Comparison of ENCODE assay signal across 11 cellular contexts in the genomic region with DNA sequence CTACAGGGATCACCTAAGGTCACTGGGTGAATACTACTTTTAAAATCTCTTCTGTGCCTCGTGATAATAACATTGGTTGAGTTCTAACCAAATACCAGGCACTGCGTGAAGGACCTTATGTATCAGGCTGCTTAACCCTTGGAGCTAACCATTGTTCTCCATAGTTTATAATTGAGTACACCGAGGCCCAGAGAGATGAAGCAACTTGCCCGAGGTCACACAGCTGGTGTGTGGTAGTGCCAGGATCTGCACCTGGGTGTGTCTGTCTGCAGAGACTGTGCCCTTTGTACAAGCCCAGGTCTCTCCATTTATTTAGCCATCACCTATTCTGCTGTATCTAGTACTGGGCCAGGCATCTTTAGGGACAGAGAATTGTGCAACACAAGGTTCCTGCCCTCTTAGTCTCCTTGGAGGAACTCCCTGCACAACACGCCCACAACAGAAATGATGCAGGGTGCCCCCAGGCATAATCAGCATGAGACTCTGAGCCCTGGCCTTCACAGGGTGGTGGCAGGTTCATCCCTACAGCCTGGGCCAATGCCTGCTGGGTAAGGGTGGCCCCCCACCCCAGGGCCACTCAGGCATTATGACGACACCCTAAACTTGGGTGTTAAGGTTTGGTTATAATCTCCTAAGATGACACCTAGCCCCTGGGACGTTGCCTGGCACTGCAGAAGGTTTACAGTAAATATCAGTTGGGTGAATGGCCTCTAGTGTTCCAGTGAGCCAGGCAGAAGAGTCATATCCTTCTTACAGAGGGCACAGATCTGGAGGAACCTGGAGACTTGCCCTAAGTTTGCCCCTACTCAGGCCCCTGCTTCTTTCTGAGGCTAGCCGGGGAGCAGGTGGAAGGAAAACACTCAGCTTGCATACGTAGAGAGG. TPM values are rescaled to one million over a fixed set of nuclear protein-coding genes. Genes with fewer than 3 reads are reported as not detected.
DNase-seq lines count a peak whose midpoint lies in the region; ATAC-seq and TF ChIP-seq lines count a peak whose summit lies in the region.
"Had no signal": no experiment of that assay in that cellular context is flagged by ENCODE, and none has a peak within 500 bp of the region (broad histone marks: within the 10 kb centered on the region; RNA-seq: fewer than 3 reads in every experiment).

No MANE protein-coding gene starts in this region.

- H3K27ac ChIP-seq in mucosa of rectum (ENCODE audit: low read depth in 2 of 2, low read length in 2 of 2), result peak overlapping the region; percentile 92 to 96
- H3K27ac ChIP-seq: A549 had no signal

- CTCF ChIA-PET in activated CD4-positive, alpha-beta memory T cell treated with anti-CD3 and anti-CD28 coated beads, Interleukin-2, amount 10 ng/mL, durations not matched to agents 7 days and 5 days (lab: Charles Lee), result no interaction called here

- intact Hi-C loops in Right ventricle myocardium inferior (cut with DNase I), result no loop called here
- intact Hi-C loops in cardiac septum (cut with DNase I), result no loop called here

- H3K27me3 ChIP-seq in mucosa of rectum (ENCODE audit: control insufficient read depth in 2 of 2, insufficient read depth in 2 of 2, low read length in 2 of 2), result no peaks in the 10 kb centered on the region

- H3K36me3 Mint-ChIP-seq in endothelial cell (ENCODE audit: low read depth, unreplicated experiment), result peaks cover 7% of the 10 kb centered on the region
- H3K36me3 Mint-ChIP-seq in activated CD4-positive, alpha-beta memory T cell treated with anti-CD3 and anti-CD28 coated beads, Interleukin-2, amount 10 ng/mL, durations not matched to agents 7 days and 5 days (ENCODE audit: low read depth), result no peaks in the 10 kb centered on the region

- H3K4me3 Mint-ChIP-seq in endothelial cell (ENCODE audit: unreplicated experiment), result no peak overlapping the region
- H3K4me3 Mint-ChIP-seq in activated CD4-positive, alpha-beta memory T cell treated with anti-CD3 and anti-CD28 coated beads, Interleukin-2, amount 10 ng/mL, durations not matched to agents 7 days and 5 days, result no peak overlapping the region

- DNase-seq in Right ventricle myocardium inferior (ENCODE audit: missing footprints), result no peak
- DNase-seq in cardiac septum (ENCODE audit: low spot score), result no peak
- no peak for DNase-seq in endothelial cell (ENCODE audit: low spot score)
- no peak for DNase-seq in T1000 (lab: John Stamatoyannopoulos, UW)
- no peak for DNase-seq in activated CD4-positive, alpha-beta memory T cell treated with anti-CD3 and anti-CD28 coated beads, Interleukin-2, amount 10 ng/mL, durations not matched to agents 7 days and 5 days
- no peak for DNase-seq in activated CD4-positive, CD25-positive, alpha-beta regulatory T cell (lab: John Stamatoyannopoulos, UW)
- DNase-seq: activated CD8-positive, alpha-beta memory T cell treated with anti-CD3 and anti-CD28 coated beads, Interleukin-2, amount 50 U/mL, for 48 hours; SHP77 treated with DMSO at 0.1 percent for 48 hours had no signal

- TF ChIP-seq CTCF in endothelial cell (IDR thresholded peaks at IDR 0.05; ENCODE audit: unreplicated experiment), result no peak

- H3K9me3 Mint-ChIP-seq in endothelial cell (ENCODE audit: unreplicated experiment), result no peaks in the 10 kb centered on the region
- no peaks in the 10 kb centered on the region for H3K9me3 Mint-ChIP-seq in activated CD4-positive, alpha-beta memory T cell treated with anti-CD3 and anti-CD28 coated beads, Interleukin-2, amount 10 ng/mL, durations not matched to agents 7 days and 5 days

- H3K27ac Mint-ChIP-seq in endothelial cell (ENCODE audit: unreplicated experiment), result peak overlapping the region; percentile 10
- no peak overlapping the region for H3K27ac Mint-ChIP-seq in activated CD4-positive, alpha-beta memory T cell treated with anti-CD3 and anti-CD28 coated beads, Interleukin-2, amount 10 ng/mL, durations not matched to agents 7 days and 5 days

- peaks cover 59 to 71% of the 10 kb centered on the region in 2 donors for H3K4me1 ChIP-seq in mucosa of rectum (ENCODE audit: control insufficient read depth in 2 of 2, insufficient read depth in 2 of 2, low read length in 2 of 2)

- H3K36me3 ChIP-seq in mucosa of rectum (ENCODE audit: control insufficient read depth in 2 of 2, insufficient read depth in 2 of 2, low read length in 2 of 2), result no peaks in the 10 kb centered on the region

- peaks cover 76% of the 10 kb centered on the region for H3K4me1 Mint-ChIP-seq in endothelial cell (ENCODE audit: unreplicated experiment)
- H3K4me1 Mint-ChIP-seq in activated CD4-positive, alpha-beta memory T cell treated with anti-CD3 and anti-CD28 coated beads, Interleukin-2, amount 10 ng/mL, durations not matched to agents 7 days and 5 days, result no peaks in the 10 kb centered on the region

- H3K27me3 Mint-ChIP-seq in endothelial cell (ENCODE audit: unreplicated experiment), result peaks cover 20% of the 10 kb centered on the region
- H3K27me3 Mint-ChIP-seq in activated CD4-positive, alpha-beta memory T cell treated with anti-CD3 and anti-CD28 coated beads, Interleukin-2, amount 10 ng/mL, durations not matched to agents 7 days and 5 days, result peaks cover 6% of the 10 kb centered on the region

- H3K9me3 ChIP-seq in mucosa of rectum (ENCODE audit: control insufficient read depth in 2 of 2, low read length in 2 of 2), result no peaks in the 10 kb centered on the region
- H3K9me3 ChIP-seq: A549 had no signal

- peak overlapping the region in 1 of 2 donors; percentile 62 for H3K4me3 ChIP-seq in mucosa of rectum (ENCODE audit: low read length in 2 of 2)
- H3K4me3 ChIP-seq: A549 had no signal

- POLR2A ChIA-PET in activated CD4-positive, alpha-beta memory T cell treated with anti-CD3 and anti-CD28 coated beads, Interleukin-2, amount 10 ng/mL, durations not matched to agents 7 days and 5 days (lab: Charles Lee), result no interaction called here

- ATAC-seq in Right ventricle myocardium inferior (peak; percentile 45), HG02642 (IDR thresholded peaks at IDR 0.05; ENCODE audit: poor library complexity, unreplicated experiment) (no peak)

- H3K9ac ChIP-seq in mucosa of rectum (ENCODE audit: low read depth in 1 of 2, low read length in 2 of 2), result peak overlapping the region; percentile 69 to 77

RNA-seq across cellular contexts. Expression of a gene that starts 31.6 kb away (rescaled TPM):
- total RNA-seq in Right ventricle myocardium inferior (13.1 TPM), cardiac septum (22.4 TPM), endothelial cell (ENCODE audit: unreplicated experiment) (231 TPM)
- not detected for total RNA-seq in activated CD4-positive, alpha-beta memory T cell treated with anti-CD3 and anti-CD28 coated beads, Interleukin-2, amount 10 ng/mL, durations not matched to agents 7 days and 5 days

Comparison
In these comparisons a context has a peak if more than half of its experiments do, and no peak if none do; other contexts are left out.
1. RNA of a gene that starts 31.6 kb away (total RNA-seq): 231 TPM in endothelial cell (single experiment), 22.4 TPM in cardiac septum (single experiment) and 13.1 TPM in Right ventricle myocardium inferior (single experiment); not detected in activated CD4-positive, alpha-beta memory T cell treated with anti-CD3 and anti-CD28 coated beads, Interleukin-2, amount 10 ng/mL, durations not matched to agents 7 days and 5 days; every median in the first group is over 10 times any median in the second.